1 cellular context compared by ENCODE assay signal in genomic region chr3:124881976-124882697, GRCh38.
TF ChIP-seq lines count a peak whose summit lies in the region.

No MANE protein-coding gene starts in this region.

TF ChIP-seq in A549, 52 proteins besides CTCF, POLR2A, EP300 and RAD21 (continued from another document):
- TF ChIP-seq USF2 (IDR thresholded peaks at IDR 0.05) (no peak), PBX3 (IDR thresholded peaks at IDR 0.05) (no peak), HDAC2 (IDR thresholded peaks at IDR 0.05) (no peak), MYC (IDR thresholded peaks at IDR 0.05; ENCODE audit: borderline replicate concordance, low read length) (no peak), CBX8 (IDR thresholded peaks at IDR 0.05) (no peak), SMC3 (IDR thresholded peaks at IDR 0.05) (no peak), ATOH8 (CRISPR knock-in tag; IDR thresholded peaks at IDR 0.05; ENCODE audit: low read depth) (no peak), ELK1 (IDR thresholded peaks at IDR 0.05; ENCODE audit: low read depth, low read length) (no peak), BHLHE40 (IDR thresholded peaks at IDR 0.05; ENCODE audit: low read depth, low read length) (no peak), HMGXB4 (CRISPR knock-in tag; IDR thresholded peaks at IDR 0.05; ENCODE audit: borderline replicate concordance) (no peak), TP53 (CRISPR knock-in tag; IDR thresholded peaks at IDR 0.05) (no peak)
